Comparison of ENCODE assay signal across 13 cellular contexts in the genomic region with DNA sequence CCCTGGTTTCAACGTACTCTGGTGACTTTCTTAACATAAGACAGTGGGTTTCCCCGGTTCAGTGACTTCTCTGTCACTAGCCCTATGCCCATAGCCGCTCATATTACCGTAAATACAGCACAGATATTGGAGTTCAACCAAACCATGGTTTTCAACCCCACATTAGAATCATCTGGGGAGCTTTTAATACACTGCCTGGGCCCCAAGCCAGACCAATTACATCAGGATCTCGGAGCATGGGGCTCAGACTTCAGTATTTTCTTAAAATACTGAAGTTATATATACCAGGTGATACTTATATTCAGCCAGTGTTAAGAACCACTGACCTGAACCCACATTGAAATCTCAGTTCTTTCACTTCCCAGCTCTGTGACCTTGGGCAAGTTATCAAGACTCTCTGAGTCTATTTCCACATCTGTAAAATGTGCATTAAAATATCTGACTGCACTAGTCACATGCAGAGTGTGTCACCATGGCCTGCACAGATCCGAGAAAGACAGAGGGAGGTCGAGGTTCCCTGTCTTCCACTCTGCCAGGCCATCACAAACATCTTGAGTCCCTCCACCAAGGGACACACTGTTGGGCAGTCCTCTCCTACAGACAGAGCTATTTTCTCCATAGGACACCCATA.
"Had no signal": no experiment of that assay in that cellular context is flagged by ENCODE, and none has a peak within 500 bp of the region (broad histone marks: within the 10 kb centered on the region; RNA-seq: fewer than 3 reads in every experiment).

No MANE protein-coding gene starts in this region.

- H3K36me3 Mint-ChIP-seq: activated naive CD4-positive, alpha-beta T cell treated with anti-CD3 and anti-CD28 coated beads, Interleukin-2, amount 50 U/mL, for 72 hours; mesothelial cell of epicardium; neural progenitor cell had no signal

- H3K4me1 Mint-ChIP-seq: neural progenitor cell had no signal

- DNase-seq: activated CD4-positive, alpha-beta T cell treated with anti-CD3 and anti-CD28 coated beads, Interleukin-2, amount 50 U/mL, for 1 hour; activated effector memory CD4-positive, alpha-beta T cell treated with Interleukin-2 at 50 U/mL for 16 hours; dorsolateral prefrontal cortex; esophagus squamous epithelium; hypothalamus; pancreas; tibial artery; uterus had no signal

- H3K9ac ChIP-seq: neural progenitor cell had no signal

- H3K27ac Mint-ChIP-seq: activated naive CD4-positive, alpha-beta T cell treated with anti-CD3 and anti-CD28 coated beads, Interleukin-2, amount 50 U/mL, for 72 hours; mesothelial cell of epicardium; neural progenitor cell had no signal

- H3K9me3 ChIP-seq: esophagus squamous epithelium, pancreas, tibial artery, uterus had no signal

- H3K4me1 ChIP-seq: esophagus squamous epithelium, neural progenitor cell, pancreas, tibial artery, uterus had no signal

- H3K36me3 ChIP-seq: esophagus squamous epithelium, neural progenitor cell, pancreas, tibial artery, uterus had no signal

- H3K4me3 ChIP-seq: dorsolateral prefrontal cortex, esophagus squamous epithelium, neural progenitor cell, pancreas, skin epidermis, tibial artery, uterus had no signal

- H3K4me3 Mint-ChIP-seq: mesothelial cell of epicardium, neural progenitor cell had no signal

- ATAC-seq: activated naive CD4-positive, alpha-beta T cell treated with anti-CD3 and anti-CD28 coated beads, Interleukin-2, amount 50 U/mL, for 72 hours; pancreas had no signal

- H2AFZ ChIP-seq: neural progenitor cell had no signal

- H3K27me3 ChIP-seq: dorsolateral prefrontal cortex, esophagus squamous epithelium, neural progenitor cell, pancreas, tibial artery, uterus had no signal

- H3K4me2 ChIP-seq: neural progenitor cell had no signal

- H3K27ac ChIP-seq: dorsolateral prefrontal cortex, esophagus squamous epithelium, neural progenitor cell, pancreas, skin epidermis, tibial artery, uterus had no signal

- H3K9me3 Mint-ChIP-seq: neural progenitor cell had no signal

- FAIRE-seq: endometrium, pancreas had no signal
